8 cellular contexts compared by ENCODE assay signal in genomic region chr9:36036780-36037579, GRCh38. TPM values are rescaled to one million over a fixed set of nuclear protein-coding genes. Genes with fewer than 3 reads are reported as not detected.
DNase-seq lines count a peak whose midpoint lies in the region; ATAC-seq, FAIRE-seq and TF ChIP-seq lines count a peak whose summit lies in the region.

TSS of gene RECK (plus strand) at chr9:36036913. CDS start at chr9:36036999, 86 bp downstream.

- H3K4me2 ChIP-seq in H1 (ENCODE audit: insufficient read depth in 1 of 2, low read depth in 2 of 2, low read length in 2 of 2) = peak within 1 kb of the TSS; percentile 91 to 100

- peaks cover 3 to 36% of the 10 kb centered on the region in 2 experiments for H3K79me2 ChIP-seq in H1 (ENCODE audit: control insufficient read depth in 1 of 2, insufficient read depth in 2 of 2, low read length in 2 of 2)

- DNase-seq in AG09319 (ENCODE audit: extremely low read depth, low read depth) (peak; percentile 60), NCI-H748 (lab: John Stamatoyannopoulos, UW; ENCODE audit: unreplicated experiment) (peak; percentile 72), H1 (ENCODE audit: low read depth in 1 of 2, low spot score in 2 of 2) (peak; percentile 65 to 98), memory B cell (ENCODE audit: low spot score in 2 of 2) (peak; percentile 83 to 89)
- DNase-seq in activated CD8-positive, alpha-beta memory T cell treated with anti-CD3 and anti-CD28 coated beads for 48 hours (ENCODE audit: low read depth in 2 of 3, low spot score in 2 of 3) = peak; percentile 72 to 84 (median 79)
- DNase-seq in stimulated activated CD4-positive, alpha-beta T cell treated with anti-CD3 and anti-CD28 coated beads, TNF-alpha, amount 100 ng/mL, for 48 hours (ENCODE audit: low read depth in 3 of 3) = peak; percentile 82 to 95 (median 84)

- H3K27me3 ChIP-seq in H1 (replicated peaks in 1 of 4; ENCODE audit: control insufficient read depth in 3 of 4, extremely low read depth in 1 of 4, insufficient read depth in 3 of 4, low read length in 3 of 4) = no peaks in the 10 kb centered on the region

- H2BK120ac ChIP-seq in H1 (replicated peaks; ENCODE audit: low read depth, low read length) = no peak within 1 kb of the TSS

- FAIRE-seq in H1 (lab: Jason Lieb, UNC) = no peak

- H3K79me1 ChIP-seq in H1 (ENCODE audit: low read depth, low read length) = peaks cover 3% of the 10 kb centered on the region; the same call in 1 of the 2 replicates

- H3K27ac ChIP-seq in H1 (ENCODE audit: low read depth, low read length) = peak within 1 kb of the TSS; percentile 82

- H3K4me3 Mint-ChIP-seq in memory B cell = peak within 1 kb of the TSS; percentile 95

- 1% methylated on average over 53 of the region's 80 CpGs; no CpG with 5 or more reads in 1 of the 2 experiments for WGBS in H1 (ENCODE audit: extremely low coverage in 1 of 2, insufficient coverage in 1 of 2, insufficient read length in 1 of 2, insufficient replicate concordance in 2 of 2, low coverage in 1 of 2, low lambda C conversion rate in 2 of 2, missing lambda C conversion rate in 1 of 2), 2 experiments

- H3K9me3 ChIP-seq in H1 (ENCODE audit: insufficient read depth in 2 of 2, low read depth in 1 of 2, low read length in 1 of 2) = no peaks in the 10 kb centered on the region

- peak within 1 kb of the TSS; percentile 75 for H3K56ac ChIP-seq in H1 (replicated peaks; ENCODE audit: insufficient read length, low read depth, low read length)

- TF ChIP-seq CTCF in AG09319 (IDR thresholded peaks at IDR 0.05; ENCODE audit: low read depth, low read length) (no peak), H1 (IDR thresholded peaks at IDR 0.05; ENCODE audit: control extremely low read depth in 1 of 3, insufficient read depth in 1 of 3, low read depth in 1 of 3, low read length in 3 of 3) (no peak)

- H4K5ac ChIP-seq in H1 (ENCODE audit: insufficient read length, low read depth, low read length) = peak within 1 kb of the TSS; percentile 97

- no peaks in the 10 kb centered on the region for H3K9me3 Mint-ChIP-seq in memory B cell

- H2BK5ac ChIP-seq in H1 (ENCODE audit: low read depth, low read length) = peak within 1 kb of the TSS; percentile 67; the same call in 1 of the 2 replicates

- 0 out of 2 replicates have a peak within 1 kb of the TSS, but pooled peaks have one; percentile 43 for H2BK20ac ChIP-seq in H1 (ENCODE audit: low read length)

- H3K36me3 ChIP-seq in H1 (ENCODE audit: control insufficient read depth in 2 of 4, insufficient read depth in 4 of 4, low read length in 3 of 4) = no peaks in the 10 kb centered on the region

- peak; percentile 38 to 89 for TF ChIP-seq POLR2A in H1 (IDR thresholded peaks at IDR 0.05; ENCODE audit: control extremely low read depth in 1 of 2, low read depth in 2 of 2, low read length in 2 of 2)

- POLR2A ChIA-PET in H1 (lab: Charles Lee; ENCODE audit: partially characterized antibody) = interaction anchor here (1.1 to 2.2 kb wide), 14 partner anchors 10 to 153 kb away, joined by 3 to 9 read pairs (median 4); no protein-coding TSS in a partner anchor

- CTCF ChIA-PET in H1 (lab: Charles Lee; ENCODE audit: partially characterized antibody) = interaction anchor here (0.6 to 3.7 kb wide), 8 partner anchors 8 to 267 kb away, joined by 3 to 12 read pairs (median 4); no protein-coding TSS in a partner anchor

- ATAC-seq in GM19035 (IDR thresholded peaks at IDR 0.05; ENCODE audit: unreplicated experiment) (peak; percentile 89), HG03432 (IDR thresholded peaks at IDR 0.05; ENCODE audit: unreplicated experiment) (peak; percentile 90), memory B cell (ENCODE audit: low read depth) (peak; percentile 93)

- no peak for TF ChIP-seq EP300 in H1 (IDR thresholded peaks at IDR 0.05; ENCODE audit: borderline replicate concordance in 1 of 2, low read depth in 2 of 2, low read length in 2 of 2)

- peaks cover 2% of the 10 kb centered on the region for H3K27me3 Mint-ChIP-seq in memory B cell

- H3K23ac ChIP-seq in H1 (ENCODE audit: insufficient read length) = no peak within 1 kb of the TSS

- no peak for TF ChIP-seq RAD21 in H1 (IDR thresholded peaks at IDR 0.05 in 1 of 2, conservative IDR thresholded peaks at IDR 0.05 in 1 of 2; ENCODE audit: low read depth in 2 of 2, low read length in 2 of 2)

- no peak within 1 kb of the TSS for H3K14ac ChIP-seq in H1 (ENCODE audit: insufficient read length)

- H3K4me3 ChIP-seq in H1 (ENCODE audit: extremely low read depth in 1 of 4, insufficient read depth in 2 of 4, low read depth in 3 of 4, low read length in 4 of 4) = peak within 1 kb of the TSS; percentile 78 to 93 (median 84)

- H3K18ac ChIP-seq in H1 (ENCODE audit: extremely low read depth, low read length) = peak within 1 kb of the TSS; percentile 92

- H2AK5ac ChIP-seq in H1 (ENCODE audit: low read depth, low read length) = no peak within 1 kb of the TSS; the same call in 1 of the 2 replicates

- no peak within 1 kb of the TSS for H2BK15ac ChIP-seq in H1 (ENCODE audit: low read length)

- H4K91ac ChIP-seq in H1 (replicated peaks; ENCODE audit: insufficient read length, low read length) = peak within 1 kb of the TSS; percentile 52

- H3K36me3 Mint-ChIP-seq in memory B cell = no peaks in the 10 kb centered on the region

- H4K8ac ChIP-seq in H1 (ENCODE audit: extremely low read depth, insufficient read depth, low read length) = peak within 1 kb of the TSS; percentile 98

- peaks cover 10% of the 10 kb centered on the region for H3K23me2 ChIP-seq in H1 (ENCODE audit: low read depth, low read length)

- peaks cover 0 to 3% of the 10 kb centered on the region in 2 experiments for H4K20me1 ChIP-seq in H1 (replicated peaks in 1 of 2; ENCODE audit: control insufficient read depth in 1 of 2, insufficient read depth in 2 of 2, low read length in 2 of 2)

- H3K4me1 ChIP-seq in H1 (replicated peaks in 1 of 4; ENCODE audit: control insufficient read depth in 3 of 4, insufficient read depth in 4 of 4, low read length in 3 of 4) = peaks cover 0 to 4% (median 0%) of the 10 kb centered on the region in 4 experiments; a peak in 3 of 7 replicates

- peak within 1 kb of the TSS; percentile 99 for H2AFZ ChIP-seq in H1 (ENCODE audit: low read length)

- H3K9ac ChIP-seq in H1 (replicated peaks in 1 of 4; ENCODE audit: extremely low read depth in 1 of 4, low read depth in 3 of 4, low read length in 3 of 4) = peak within 1 kb of the TSS; percentile 80 to 95 (median 89)

- H2BK12ac ChIP-seq in H1 (ENCODE audit: low read depth, low read length) = peak within 1 kb of the TSS; percentile 62; the same call in 1 of the 2 replicates

- H3K4ac ChIP-seq in H1 (replicated peaks; ENCODE audit: insufficient read length, low read depth, low read length) = peak within 1 kb of the TSS; percentile 40

- H3K4me1 Mint-ChIP-seq in memory B cell = peaks cover 25% of the 10 kb centered on the region

- H3K27ac Mint-ChIP-seq in memory B cell = peak within 1 kb of the TSS; percentile 66

TF ChIP-seq in H1, 55 proteins besides CTCF, POLR2A, EP300 and RAD21 (continues in another document):
- TF ChIP-seq SIN3A (conservative IDR thresholded peaks at IDR 0.05 in 1 of 2, IDR thresholded peaks at IDR 0.05 in 1 of 2; ENCODE audit: low read depth in 1 of 2, low read length in 2 of 2) (no peak; a peak in 1 of 4 replicates), TBP (IDR thresholded peaks at IDR 0.05; ENCODE audit: low read depth, low read length) (peak; percentile 66), NRF1 (IDR thresholded peaks at IDR 0.05; ENCODE audit: low read depth, low read length) (no peak), CHD1 (IDR thresholded peaks at IDR 0.05; ENCODE audit: low read depth, low read length) (no peak), JUN (IDR thresholded peaks at IDR 0.05; ENCODE audit: low read depth, low read length) (no peak), PHF8 (conservative IDR thresholded peaks at IDR 0.05; ENCODE audit: low read depth, low read length) (peak; percentile 99), SIX5 (IDR thresholded peaks at IDR 0.05; ENCODE audit: low read depth, low read length) (no peak), SP2 (IDR thresholded peaks at IDR 0.05; ENCODE audit: low read length) (no peak), BCL11A (IDR thresholded peaks at IDR 0.05; ENCODE audit: low read depth in 2 of 2, low read length in 2 of 2) (no peak), EGR1 (IDR thresholded peaks at IDR 0.05; ENCODE audit: borderline replicate concordance, low read depth, low read length) (no peak)

RNA-seq across cellular contexts. Expression of gene RECK, which starts in this region (rescaled TPM):
- total RNA-seq in H1 (2021; fragmentation: NEBNext Ultra II Directional; extraction: Animal tissue kit (Norgen Biotek cat#: 25700)) = 9.8 and 10.0 TPM in 2 replicates
- 5.0 and 5.4 TPM in 2 replicates for polyA plus RNA-seq in H1 (2011; rRNA removed)
- polyA plus RNA-seq in H1 (2011; cell fraction: cytosol; rRNA removed) = 7.0 TPM
- 5.3 TPM for polyA plus RNA-seq in H1 (2011; cell fraction: nucleus; rRNA removed)
- 6.4 to 9.8 TPM (median 6.8 TPM) in 4 replicates for polyA plus RNA-seq in H1 (2012, experiment 1 of 2)
- 1.8 TPM for polyA plus RNA-seq in H1 (2012, experiment 2 of 2)
- 15.7 TPM for polyA plus RNA-seq in H1 (2013, experiment 1 of 2)
- 17.7 TPM for polyA plus RNA-seq in H1 (2013, experiment 2 of 2)
- polyA minus RNA-seq in H1 (2011; rRNA and poly(A)+ RNA removed) = 6.2 and 6.9 TPM in 2 replicates
- 4.4 TPM for polyA minus RNA-seq in H1 (2011; cell fraction: cytosol; rRNA and poly(A)+ RNA removed)
- 6.1 TPM for polyA minus RNA-seq in H1 (2011; cell fraction: nucleus; rRNA and poly(A)+ RNA removed)

Comparison
In these comparisons a context has a peak if more than half of its experiments do, and no peak if none do; other contexts are left out.
1. Peak in every context shown above with its lines: DNase-seq, ATAC-seq, H3K4me3 ChIP-seq and H3K27ac ChIP-seq.